Comparison of ENCODE assay signal across 8 cellular contexts in the genomic region with DNA sequence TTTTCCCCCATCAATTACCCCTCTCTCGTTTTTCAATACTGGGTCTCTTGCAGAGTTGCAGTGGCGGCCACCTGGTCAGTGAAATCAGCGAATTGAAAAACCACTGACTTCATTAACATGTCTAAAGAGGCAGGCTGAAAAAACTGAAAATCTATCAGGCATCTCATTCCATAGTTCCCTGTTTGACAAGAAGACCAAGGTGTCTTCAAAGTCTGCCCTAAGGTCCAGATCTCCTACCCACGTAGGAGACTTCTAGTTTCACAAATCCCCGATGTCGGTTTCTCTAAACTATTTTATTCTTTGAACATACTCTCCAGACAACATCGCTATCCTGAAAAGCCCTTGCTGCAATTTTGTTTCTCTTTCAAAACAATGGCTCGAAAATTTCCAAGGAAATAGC. TPM values are rescaled to one million over a fixed set of nuclear protein-coding genes. Genes with fewer than 3 reads are reported as not detected.
DNase-seq lines count a peak whose midpoint lies in the region; ATAC-seq lines count a peak whose summit lies in the region.

No MANE protein-coding gene starts in this region.

- DNase-seq in NCI-H1105 treated with DMSO at 0.1 percent for 48 hours (lab: John Stamatoyannopoulos, UW), result peak; percentile 64
- no peak for DNase-seq in NCI-H1105 (lab: John Stamatoyannopoulos, UW)
- DNase-seq in T-cell, result no peak
- no peak for DNase-seq in right cardiac atrium
- no peak for DNase-seq in stimulated activated effector memory CD8-positive, alpha-beta T cell treated with anti-CD3 and anti-CD28 coated beads, Interleukin-12 subunit alpha, Interleukin-12 subunit beta, amount 100 ng/mL, for 72 hours (ENCODE audit: low spot score in 2 of 2)
- no peak for DNase-seq in MV-4-11 (lab: John Stamatoyannopoulos, UW)
- DNase-seq in UCSD-AML1 (lab: John Stamatoyannopoulos, UW; ENCODE audit: unreplicated experiment), result no peak

- no peaks in the 10 kb centered on the region for H3K27me3 Mint-ChIP-seq in T-cell

- H3K9me3 ChIP-seq in right cardiac atrium (ENCODE audit: control insufficient read depth, low read length), result no peaks in the 10 kb centered on the region

- H3K4me3 Mint-ChIP-seq in T-cell, result peak overlapping the region; percentile 95 to 99 (median 99)
- peak overlapping the region; percentile 94 for H3K4me3 Mint-ChIP-seq in stimulated activated effector memory CD8-positive, alpha-beta T cell treated with anti-CD3 and anti-CD28 coated beads, Interleukin-12 subunit alpha, Interleukin-12 subunit beta, amount 100 ng/mL, for 72 hours

- intact Hi-C loops in right cardiac atrium (cut with DNase I), result no loop called here

- peaks cover 65 to 71% (median 69%) of the 10 kb centered on the region in 3 donors for H3K4me1 Mint-ChIP-seq in T-cell
- H3K4me1 Mint-ChIP-seq in stimulated activated effector memory CD8-positive, alpha-beta T cell treated with anti-CD3 and anti-CD28 coated beads, Interleukin-12 subunit alpha, Interleukin-12 subunit beta, amount 100 ng/mL, for 72 hours, result peaks cover 70% of the 10 kb centered on the region

- peaks cover 30% of the 10 kb centered on the region for H3K36me3 Mint-ChIP-seq in T-cell
- peaks cover 77% of the 10 kb centered on the region for H3K36me3 Mint-ChIP-seq in stimulated activated effector memory CD8-positive, alpha-beta T cell treated with anti-CD3 and anti-CD28 coated beads, Interleukin-12 subunit alpha, Interleukin-12 subunit beta, amount 100 ng/mL, for 72 hours

- ATAC-seq in T-cell (replicated peaks in 1 of 4) (no peak), right cardiac atrium (no peak), HG03108 (IDR thresholded peaks at IDR 0.05; ENCODE audit: unreplicated experiment) (no peak)
- no peak for ATAC-seq in stimulated activated effector memory CD8-positive, alpha-beta T cell treated with anti-CD3 and anti-CD28 coated beads, Interleukin-12 subunit alpha, Interleukin-12 subunit beta, amount 100 ng/mL, for 72 hours

- H3K9me3 Mint-ChIP-seq in T-cell, result no peaks in the 10 kb centered on the region
- no peaks in the 10 kb centered on the region for H3K9me3 Mint-ChIP-seq in stimulated activated effector memory CD8-positive, alpha-beta T cell treated with anti-CD3 and anti-CD28 coated beads, Interleukin-12 subunit alpha, Interleukin-12 subunit beta, amount 100 ng/mL, for 72 hours

- H3K4me3 ChIP-seq in right cardiac atrium (ENCODE audit: low read length), result peak overlapping the region; percentile 98

- peaks cover 3% of the 10 kb centered on the region for H3K4me1 ChIP-seq in right cardiac atrium (ENCODE audit: control insufficient read depth, insufficient read depth, low read length)

- POLR2A ChIA-PET in T-cell (lab: Charles Lee), result no interaction called here

- peak overlapping the region; percentile 91 for H3K27ac ChIP-seq in right cardiac atrium (ENCODE audit: low read length)

- peak overlapping the region; percentile 91 to 95 for H3K27ac Mint-ChIP-seq in T-cell
- peak overlapping the region; percentile 96 for H3K27ac Mint-ChIP-seq in stimulated activated effector memory CD8-positive, alpha-beta T cell treated with anti-CD3 and anti-CD28 coated beads, Interleukin-12 subunit alpha, Interleukin-12 subunit beta, amount 100 ng/mL, for 72 hours

- CTCF ChIA-PET in T-cell (lab: Charles Lee), result interaction anchor here in 1 of 2 donors (9.1 kb wide), 1 partner anchor 40 kb away, joined by 254 read pairs; no protein-coding TSS in a partner anchor

- no peaks in the 10 kb centered on the region for H3K27me3 ChIP-seq in right cardiac atrium (ENCODE audit: control insufficient read depth, insufficient read depth)

- WGBS in right cardiac atrium, result 21% methylated on average over 8 of the region's 8 CpGs

RNA-seq across cellular contexts. Expression of a gene that starts 0.8 kb away (rescaled TPM):
- 100 to 1,000 TPM; 108 to 246 (median 202) TPM for total RNA-seq in T-cell
- 100 to 1,000 TPM; 130 to 250 (median 200) TPM for total RNA-seq in right cardiac atrium
- 170 TPM for polyA plus RNA-seq in right cardiac atrium

RNA-seq across cellular contexts. Expression of a gene that starts 2.3 kb away (rescaled TPM):
- 10 to 100 TPM; 42.3 to 69.7 (median 53.4) TPM for total RNA-seq in T-cell
- 10 to 100 TPM; 20.7 to 26.6 (median 24.2) TPM for total RNA-seq in right cardiac atrium
- polyA plus RNA-seq in right cardiac atrium, result 11.1 TPM

RNA-seq across cellular contexts. Expression of a gene that starts 23.1 kb away (rescaled TPM):
- 100 to 1,000 TPM in 1 of 5 donors, 10 to 100 TPM in 4; 62.2 to 109 (median 74.2) TPM for total RNA-seq in T-cell
- 100 to 1,000 TPM; 180 to 208 (median 199) TPM for total RNA-seq in right cardiac atrium
- 264 TPM for polyA plus RNA-seq in right cardiac atrium

RNA-seq across cellular contexts. Expression of a gene that starts 25.0 kb away (rescaled TPM):
- total RNA-seq in T-cell (10 to 100 TPM in 4 of 5 donors, 1 to 10 TPM in 1; 8.9 to 30.8 (median 12.4) TPM), right cardiac atrium (10 to 100 TPM; 22.4 to 60.2 (median 34.1) TPM)
- 63.6 TPM for polyA plus RNA-seq in right cardiac atrium

RNA-seq across cellular contexts. Expression of a gene that starts 28.6 kb away (rescaled TPM):
- 1 to 10 TPM; 4.2 to 6.9 (median 5.5) TPM for total RNA-seq in T-cell
- total RNA-seq in right cardiac atrium, result 1 to 10 TPM; 2.5 to 5.8 (median 5.0) TPM
- polyA plus RNA-seq in right cardiac atrium, result 5.3 TPM
